In the genomic region with DNA sequence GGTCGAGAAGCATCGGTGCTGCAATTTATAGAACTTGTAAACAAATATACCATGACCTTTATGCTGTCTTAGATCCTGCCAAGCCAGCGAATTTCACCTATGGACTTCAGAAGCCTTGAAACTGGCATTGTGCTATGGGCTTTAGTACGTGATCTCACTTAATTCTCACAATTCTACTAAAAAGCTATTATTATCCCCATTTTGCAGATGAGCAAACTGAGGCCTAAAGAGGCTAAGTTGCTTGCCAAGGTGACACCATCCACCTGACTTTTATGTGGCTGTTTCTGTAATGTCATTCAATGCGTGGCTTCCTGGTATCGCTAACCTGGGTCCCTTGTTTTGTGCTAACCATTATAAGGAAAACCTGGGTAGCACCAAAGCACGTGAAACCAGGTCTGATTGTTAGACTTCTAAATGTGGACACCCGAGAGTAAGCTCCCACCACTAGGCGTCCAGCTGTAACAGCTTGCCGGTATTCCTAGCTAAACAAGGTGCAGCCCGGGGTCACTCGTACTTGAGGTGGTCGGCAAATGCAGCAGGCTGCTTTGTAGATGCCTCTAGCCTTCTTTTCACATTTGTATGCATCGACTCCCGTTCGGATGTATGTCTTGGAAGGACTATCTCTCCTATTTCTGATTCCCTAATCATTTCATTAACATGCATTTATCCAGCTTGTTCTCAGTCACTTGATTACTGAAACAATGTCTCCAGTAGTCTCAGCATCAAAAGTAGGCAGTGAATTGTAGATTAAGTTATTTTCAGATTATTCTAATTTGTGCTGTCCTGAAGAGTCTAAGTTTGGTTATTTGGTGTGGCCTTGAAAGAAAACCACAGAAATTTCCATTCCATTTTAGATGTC, we compare ENCODE assay signal across 8 cellular contexts. TPM values are rescaled to one million over a fixed set of nuclear protein-coding genes. Genes with fewer than 3 reads are reported as not detected.
DNase-seq lines count a peak whose midpoint lies in the region; ATAC-seq and TF ChIP-seq lines count a peak whose summit lies in the region.

No MANE protein-coding gene starts in this region.

- no peaks in the 10 kb centered on the region for H3K27me3 Mint-ChIP-seq in activated T-cell treated with anti-CD3 and anti-CD28 coated beads, Interleukin-2, amount 50 U/mL, for 24 hours

- H3K79me2 ChIP-seq in SU-DHL-6 (ENCODE audit: insufficient read depth, low read length) (no peaks in the 10 kb centered on the region), neural cell (replicated peaks; ENCODE audit: insufficient read depth, low read length) (no peaks in the 10 kb centered on the region)

- H3K9me3 ChIP-seq in SU-DHL-6 (ENCODE audit: insufficient read depth, low read length) (no peaks in the 10 kb centered on the region), neural cell (ENCODE audit: low read length) (no peaks in the 10 kb centered on the region)

- H3K36me3 ChIP-seq in SU-DHL-6 (ENCODE audit: low read length) = no peaks in the 10 kb centered on the region
- no peaks in the 10 kb centered on the region for H3K36me3 ChIP-seq in neural cell (ENCODE audit: insufficient read depth, low read length)

- ATAC-seq in GM19463 (IDR thresholded peaks at IDR 0.05; ENCODE audit: unreplicated experiment) (no peak), GM18907 (IDR thresholded peaks at IDR 0.05; ENCODE audit: unreplicated experiment) (no peak)

- H3K27ac Mint-ChIP-seq in activated T-cell treated with anti-CD3 and anti-CD28 coated beads, Interleukin-2, amount 50 U/mL, for 24 hours = peak overlapping the region; percentile 71

- H3F3A ChIP-seq in SU-DHL-6 (ENCODE audit: insufficient read depth) (no peaks in the 10 kb centered on the region), neural cell (ENCODE audit: insufficient read depth, low read length, poor library complexity, severe bottlenecking) (no peaks in the 10 kb centered on the region)

- H3K4me1 Mint-ChIP-seq in activated T-cell treated with anti-CD3 and anti-CD28 coated beads, Interleukin-2, amount 50 U/mL, for 24 hours (ENCODE audit: low read depth) = peaks cover 54% of the 10 kb centered on the region

- H3K4me2 ChIP-seq in SU-DHL-6 (ENCODE audit: low read depth, low read length, poor library complexity, severe bottlenecking) = peak overlapping the region; percentile 65
- no peak overlapping the region for H3K4me2 ChIP-seq in neural cell (ENCODE audit: low read length)

- H2AFZ ChIP-seq in SU-DHL-6 (ENCODE audit: low read depth, low read length, severe bottlenecking) (peak overlapping the region; percentile 82), neural cell (ENCODE audit: low read depth, low read length) (no peak overlapping the region)

- no peak for TF ChIP-seq RAD21 in neural cell (conservative IDR thresholded peaks at IDR 0.05)

- no peaks in the 10 kb centered on the region for H3K27me3 ChIP-seq in SU-DHL-6 (ENCODE audit: low read length)
- H3K27me3 ChIP-seq in neural cell (ENCODE audit: insufficient read depth, low read depth, low read length) = peaks cover 30% of the 10 kb centered on the region

- TF ChIP-seq EP300 in neural cell (conservative IDR thresholded peaks at IDR 0.05; ENCODE audit: poor library complexity, severe bottlenecking) = no peak

- peak overlapping the region; percentile 91 for H3K4me3 Mint-ChIP-seq in activated T-cell treated with anti-CD3 and anti-CD28 coated beads, Interleukin-2, amount 50 U/mL, for 24 hours

- H3K36me3 Mint-ChIP-seq in activated T-cell treated with anti-CD3 and anti-CD28 coated beads, Interleukin-2, amount 50 U/mL, for 24 hours (ENCODE audit: low read depth) = peaks cover 4% of the 10 kb centered on the region

- peak overlapping the region; percentile 70 for H3K4me3 ChIP-seq in SU-DHL-6 (ENCODE audit: insufficient read depth, low read length, poor library complexity, severe bottlenecking)
- H3K4me3 ChIP-seq in epithelial cell of proximal tubule (ENCODE audit: low read depth, low read length) = peak overlapping the region; percentile 81
- peak overlapping the region; percentile 77 for H3K4me3 ChIP-seq in neural cell (ENCODE audit: low read length)

- no peak overlapping the region for H3K27ac ChIP-seq in SU-DHL-6 (ENCODE audit: low read depth, low read length)
- no peak overlapping the region for H3K27ac ChIP-seq in neural cell (ENCODE audit: low read length)

- TF ChIP-seq CTCF in SU-DHL-6 (IDR thresholded peaks at IDR 0.05; ENCODE audit: insufficient read depth, low read length, poor library complexity, severe bottlenecking) (no peak), epithelial cell of proximal tubule (conservative IDR thresholded peaks at IDR 0.05; ENCODE audit: low read depth, low read length) (peak; percentile 34), neural cell (IDR thresholded peaks at IDR 0.05; ENCODE audit: poor library complexity, severe bottlenecking) (no peak)

- H4K20me1 ChIP-seq in SU-DHL-6 (ENCODE audit: low read depth, low read length) (no peaks in the 10 kb centered on the region), neural cell (ENCODE audit: insufficient read depth) (no peaks in the 10 kb centered on the region)

- H3K9ac ChIP-seq in SU-DHL-6 (ENCODE audit: low read length) (peak overlapping the region; percentile 66; the same call in 1 of the 2 replicates), neural cell (ENCODE audit: low read length) (no peak overlapping the region)

- H3K9me3 Mint-ChIP-seq in activated T-cell treated with anti-CD3 and anti-CD28 coated beads, Interleukin-2, amount 50 U/mL, for 24 hours = no peaks in the 10 kb centered on the region

- no peak for DNase-seq in activated T-cell treated with anti-CD3 and anti-CD28 coated beads, Interleukin-2, amount 50 U/mL, for 24 hours
- DNase-seq in activated T-cell treated with anti-CD3 and anti-CD28 coated beads for 4 hours = no peak
- no peak for DNase-seq in epithelial cell of proximal tubule (ENCODE audit: low read depth)
- DNase-seq in mucosa of gallbladder (ENCODE audit: low spot score) = no peak

- no peaks in the 10 kb centered on the region for H3K9me2 ChIP-seq in SU-DHL-6 (replicated peaks; ENCODE audit: insufficient read depth, low read length)
- no peaks in the 10 kb centered on the region for H3K9me2 ChIP-seq in neural cell (ENCODE audit: insufficient read depth, low read length)

TF ChIP-seq in neural cell, 6 proteins besides CTCF, POLR2A, EP300 and RAD21:
- TF ChIP-seq MXI1 (conservative IDR thresholded peaks at IDR 0.05; ENCODE audit: poor library complexity, severe bottlenecking) (no peak), SMC3 (conservative IDR thresholded peaks at IDR 0.05; ENCODE audit: poor library complexity) (no peak), EZH2 (IDR thresholded peaks at IDR 0.05; ENCODE audit: borderline replicate concordance, insufficient read depth, low read length, poor library complexity, severe bottlenecking) (no peak), POLR2AphosphoS5 (IDR thresholded peaks at IDR 0.05) (no peak), TAF1 (IDR thresholded peaks at IDR 0.05; ENCODE audit: low read depth) (no peak)
- TF ChIP-seq, protein P1, sequence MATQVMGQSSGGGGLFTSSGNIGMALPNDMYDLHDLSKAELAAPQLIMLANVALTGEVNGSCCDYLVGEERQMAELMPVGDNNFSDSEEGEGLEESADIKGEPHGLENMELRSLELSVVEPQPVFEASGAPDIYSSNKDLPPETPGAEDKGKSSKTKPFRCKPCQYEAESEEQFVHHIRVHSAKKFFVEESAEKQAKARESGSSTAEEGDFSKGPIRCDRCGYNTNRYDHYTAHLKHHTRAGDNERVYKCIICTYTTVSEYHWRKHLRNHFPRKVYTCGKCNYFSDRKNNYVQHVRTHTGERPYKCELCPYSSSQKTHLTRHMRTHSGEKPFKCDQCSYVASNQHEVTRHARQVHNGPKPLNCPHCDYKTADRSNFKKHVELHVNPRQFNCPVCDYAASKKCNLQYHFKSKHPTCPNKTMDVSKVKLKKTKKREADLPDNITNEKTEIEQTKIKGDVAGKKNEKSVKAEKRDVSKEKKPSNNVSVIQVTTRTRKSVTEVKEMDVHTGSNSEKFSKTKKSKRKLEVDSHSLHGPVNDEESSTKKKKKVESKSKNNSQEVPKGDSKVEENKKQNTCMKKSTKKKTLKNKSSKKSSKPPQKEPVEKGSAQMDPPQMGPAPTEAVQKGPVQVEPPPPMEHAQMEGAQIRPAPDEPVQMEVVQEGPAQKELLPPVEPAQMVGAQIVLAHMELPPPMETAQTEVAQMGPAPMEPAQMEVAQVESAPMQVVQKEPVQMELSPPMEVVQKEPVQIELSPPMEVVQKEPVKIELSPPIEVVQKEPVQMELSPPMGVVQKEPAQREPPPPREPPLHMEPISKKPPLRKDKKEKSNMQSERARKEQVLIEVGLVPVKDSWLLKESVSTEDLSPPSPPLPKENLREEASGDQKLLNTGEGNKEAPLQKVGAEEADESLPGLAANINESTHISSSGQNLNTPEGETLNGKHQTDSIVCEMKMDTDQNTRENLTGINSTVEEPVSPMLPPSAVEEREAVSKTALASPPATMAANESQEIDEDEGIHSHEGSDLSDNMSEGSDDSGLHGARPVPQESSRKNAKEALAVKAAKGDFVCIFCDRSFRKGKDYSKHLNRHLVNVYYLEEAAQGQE (IDR thresholded peaks at IDR 0.05; ENCODE audit: borderline replicate concordance) = no peak
TF ChIP-seq in neural cell: peak in this region for 0.

RNA-seq across cellular contexts. Expression of a gene that starts 1.1 kb away (rescaled TPM):
- total RNA-seq in epithelial cell of proximal tubule (19.1 and 23.9 TPM in 2 replicates), mucosa of gallbladder (26.8 TPM)
- polyA plus RNA-seq in neural cell = 0.12 TPM in 1 of 2 replicates, not detected in the other
- under 0.01 and 0.12 TPM in 2 replicates for polyA minus RNA-seq in neural cell
